ENCODE assay signal across 13 cellular contexts in genomic region chr6:69892561-69892960, GRCh38. TPM values are rescaled to one million over a fixed set of nuclear protein-coding genes. Genes with fewer than 3 reads are reported as not detected.
DNase-seq lines count a peak whose midpoint lies in the region; ATAC-seq and TF ChIP-seq lines count a peak whose summit lies in the region.
"Not testable (repeated sequence)": the region's sequence is repeated elsewhere in the genome, so short reads cannot be mapped to it uniquely, and the experiment has no call there.
"Had no signal": no experiment of that assay in that cellular context is flagged by ENCODE, and none has a peak within 500 bp of the region (broad histone marks: within the 10 kb centered on the region; RNA-seq: fewer than 3 reads in every experiment).

No MANE protein-coding gene starts in this region.

- not testable (repeated sequence) for H4K8ac ChIP-seq in trophoblast cell (ENCODE audit: low read depth, low read length)

- peak overlapping the region; percentile 22 for H3K27ac Mint-ChIP-seq in endodermal cell
- H3K27ac Mint-ChIP-seq in memory B cell, result peak overlapping the region; percentile 14
- peak overlapping the region; percentile 14 for H3K27ac Mint-ChIP-seq in stimulated activated naive B cell treated with anti-CD40 and anti-IgM and Interleukin-4, amounts not matched to agents 10 μg/mL and 1 μg/mL and 100 μg/mL, for 72 hours

- H2BK12ac ChIP-seq in trophoblast cell (ENCODE audit: low read length), result not testable (repeated sequence)

- not testable (repeated sequence) for H3K4me3 ChIP-seq in endodermal cell (ENCODE audit: low read length); trophoblast cell (ENCODE audit: low read depth, low read length)

- not testable (repeated sequence) for H3K18ac ChIP-seq in trophoblast cell (ENCODE audit: low read length)

- peak; percentile 31 for DNase-seq in EH (ENCODE audit: low read depth)
- peak; percentile 43 for DNase-seq in MV-4-11 (lab: John Stamatoyannopoulos, UW)
- peak; percentile 18 for DNase-seq in SKM-1 treated with dmso at 0.1 percent for 144 hours (lab: John Stamatoyannopoulos, UW; ENCODE audit: unreplicated experiment)
- not testable (repeated sequence) for DNase-seq in endodermal cell; memory B cell (ENCODE audit: low spot score in 2 of 2); trophoblast cell; stimulated activated naive B cell treated with anti-CD40 and anti-IgM and Interleukin-4, amounts not matched to agents 10 μg/mL and 1 μg/mL and 100 μg/mL, for 72 hours

- WGBS in endodermal cell (ENCODE audit: insufficient coverage in 1 of 2, insufficient read length in 1 of 2), 2 experiments, result 71 to 100% methylated on average over 1 of the region's 1 CpG
- WGBS in trophoblast cell (ENCODE audit: extremely low coverage, insufficient coverage, insufficient read length), result no CpG with 5 or more reads among the region's 1 CpG

- H3K14ac ChIP-seq in trophoblast cell (ENCODE audit: low read length), result not testable (repeated sequence)

- H3K4me1 ChIP-seq in endodermal cell (ENCODE audit: control insufficient read depth, insufficient read depth, low read length) (peaks cover 16% of the 10 kb centered on the region), trophoblast cell (ENCODE audit: control insufficient read depth in 1 of 2, insufficient read depth in 2 of 2, low read length in 2 of 2) (peaks cover 11 to 13% of the 10 kb centered on the region in 2 experiments)

- H3K23ac ChIP-seq in trophoblast cell (ENCODE audit: low read length), result not testable (repeated sequence)

- H2AFZ ChIP-seq in trophoblast cell (ENCODE audit: insufficient read depth, low read length, poor library complexity), result not testable (repeated sequence)

- H3K36me3 Mint-ChIP-seq in endodermal cell (ENCODE audit: low read depth), result peaks cover 15% of the 10 kb centered on the region
- H3K36me3 Mint-ChIP-seq in memory B cell, result peaks cover 14% of the 10 kb centered on the region
- peaks cover 37 to 48% of the 10 kb centered on the region in 2 donors for H3K36me3 Mint-ChIP-seq in stimulated activated naive B cell treated with anti-CD40 and anti-IgM and Interleukin-4, amounts not matched to agents 10 μg/mL and 1 μg/mL and 100 μg/mL, for 72 hours

- H2BK120ac ChIP-seq in trophoblast cell (ENCODE audit: insufficient read depth, low read length, poor library complexity), result not testable (repeated sequence)

- H2BK5ac ChIP-seq in trophoblast cell (ENCODE audit: low read depth, low read length, poor library complexity), result not testable (repeated sequence)

- not testable (repeated sequence) for H4K12ac ChIP-seq in trophoblast cell (ENCODE audit: low read depth, low read length)

- not testable (repeated sequence) for H3K27ac ChIP-seq in endodermal cell (ENCODE audit: low read depth, low read length)
- H3K27ac ChIP-seq in trophoblast cell (ENCODE audit: low read depth, low read length), result peak overlapping the region; percentile 90

- H3K4me1 Mint-ChIP-seq in endodermal cell, result peaks cover 30% of the 10 kb centered on the region
- peaks cover 27% of the 10 kb centered on the region for H3K4me1 Mint-ChIP-seq in memory B cell
- peaks cover 23 to 59% of the 10 kb centered on the region in 2 donors for H3K4me1 Mint-ChIP-seq in stimulated activated naive B cell treated with anti-CD40 and anti-IgM and Interleukin-4, amounts not matched to agents 10 μg/mL and 1 μg/mL and 100 μg/mL, for 72 hours

- not testable (repeated sequence) for H2AK5ac ChIP-seq in trophoblast cell (ENCODE audit: low read length)

- peaks cover 41% of the 10 kb centered on the region for H3K9me3 ChIP-seq in endodermal cell (ENCODE audit: control insufficient read depth, low read length)
- not testable (repeated sequence) for H3K9me3 ChIP-seq in trophoblast cell (ENCODE audit: insufficient read depth, low read depth, low read length)

- not testable (repeated sequence) for H3K27me3 Mint-ChIP-seq in endodermal cell (ENCODE audit: insufficient read depth); memory B cell; stimulated activated naive B cell treated with anti-CD40 and anti-IgM and Interleukin-4, amounts not matched to agents 10 μg/mL and 1 μg/mL and 100 μg/mL, for 72 hours

- H3K27me3 ChIP-seq in endodermal cell (ENCODE audit: control insufficient read depth, insufficient read depth, low read length, poor library complexity, severe bottlenecking); trophoblast cell (ENCODE audit: insufficient read depth, low read length): not testable (repeated sequence)

- TF ChIP-seq CTCF in endodermal cell (conservative IDR thresholded peaks at IDR 0.05), result not testable (repeated sequence)

- not testable (repeated sequence) for ATAC-seq in memory B cell (ENCODE audit: low read depth); stimulated activated naive B cell treated with anti-CD40 and anti-IgM and Interleukin-4, amounts not matched to agents 10 μg/mL and 1 μg/mL and 100 μg/mL, for 72 hours (replicated peaks)

- not testable (repeated sequence) for H3K36me3 ChIP-seq in endodermal cell (ENCODE audit: control insufficient read depth, insufficient read depth, low read length); trophoblast cell (ENCODE audit: control insufficient read depth in 1 of 2, insufficient read depth in 2 of 2, low read length in 2 of 2)

- H3K79me2 ChIP-seq in trophoblast cell (ENCODE audit: control insufficient read depth, insufficient read depth, low read length, poor library complexity), result not testable (repeated sequence)

- peaks cover 19% of the 10 kb centered on the region for H3K79me1 ChIP-seq in trophoblast cell (ENCODE audit: low read length)

- not testable (repeated sequence) for H3K4me2 ChIP-seq in trophoblast cell (ENCODE audit: low read length)

- not testable (repeated sequence) for H3K4ac ChIP-seq in trophoblast cell (ENCODE audit: low read depth, low read length)

- H4K91ac ChIP-seq in trophoblast cell (ENCODE audit: low read depth, low read length), result not testable (repeated sequence)

- H3K9ac ChIP-seq in endodermal cell (ENCODE audit: extremely low read depth, low read length, poor library complexity, severe bottlenecking); trophoblast cell (ENCODE audit: low read length): not testable (repeated sequence)

- peaks cover 26% of the 10 kb centered on the region for H3K9me3 Mint-ChIP-seq in endodermal cell
- not testable (repeated sequence) for H3K9me3 Mint-ChIP-seq in memory B cell; stimulated activated naive B cell treated with anti-CD40 and anti-IgM and Interleukin-4, amounts not matched to agents 10 μg/mL and 1 μg/mL and 100 μg/mL, for 72 hours

- not testable (repeated sequence) for H3K4me3 Mint-ChIP-seq in endodermal cell; memory B cell; stimulated activated naive B cell treated with anti-CD40 and anti-IgM and Interleukin-4, amounts not matched to agents 10 μg/mL and 1 μg/mL and 100 μg/mL, for 72 hours

RNA-seq across cellular contexts. Expression of gene COL19A1, which starts 26.2 kb away (rescaled TPM):
- 1 to 10 TPM; 1.4 to 1.5 TPM for total RNA-seq in endodermal cell
- polyA plus RNA-seq in endodermal cell (2013, experiment 1 of 2), result 0.18 TPM
- polyA plus RNA-seq in endodermal cell (2013, experiment 2 of 2), result 0.21 TPM
- polyA plus RNA-seq in trophoblast cell (2013), result 3.9 and 4.2 TPM in 2 replicates
- total RNA-seq: A172; CD4-positive, alpha-beta T cell; G401; HFFc6 had no signal
- polyA plus RNA-seq: CD14-positive monocyte; CD8-positive, alpha-beta memory T cell had no signal
